In the genomic region with DNA sequence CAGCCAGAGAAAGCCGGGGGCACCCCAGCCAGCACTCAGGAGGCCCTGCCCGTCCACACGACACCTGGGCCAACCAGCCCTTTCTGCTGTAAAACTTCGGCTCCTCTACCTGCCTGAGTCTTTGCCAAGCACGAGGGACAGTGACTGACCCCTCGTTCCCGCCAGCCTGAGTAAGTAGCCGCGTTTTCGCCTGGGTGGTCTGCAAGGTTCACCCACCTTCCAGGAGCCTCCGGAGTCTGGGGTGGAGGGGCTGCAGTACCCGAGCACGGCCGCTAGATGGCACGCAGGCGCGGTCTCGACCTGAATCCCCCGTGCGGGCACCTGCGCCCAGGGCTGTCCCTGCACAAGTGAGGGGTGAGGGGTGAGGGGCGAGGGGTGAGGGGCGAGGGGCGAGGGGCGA, we compare ENCODE assay signal across 8 cellular contexts.
DNase-seq lines count a peak whose midpoint lies in the region; ATAC-seq and TF ChIP-seq lines count a peak whose summit lies in the region.

No MANE protein-coding gene starts in this region.

- no peaks in the 10 kb centered on the region for H3K9me2 ChIP-seq in MM.1S (replicated peaks; ENCODE audit: insufficient read depth, low read length)

- no peak overlapping the region for H3K4me3 ChIP-seq in MM.1S (ENCODE audit: low read length)
- no peak overlapping the region for H3K4me3 ChIP-seq in mesendoderm (ENCODE audit: low read length)

- no peak overlapping the region for H2BK120ac ChIP-seq in mesendoderm (ENCODE audit: low read depth, low read length)

- H3K9ac ChIP-seq in MM.1S (ENCODE audit: low read length) (no peak overlapping the region), mesendoderm (ENCODE audit: low read length) (no peak overlapping the region)

- H3K4me1 ChIP-seq in MM.1S (ENCODE audit: low read length) (no peaks in the 10 kb centered on the region), mesendoderm (ENCODE audit: control insufficient read depth, low read depth, low read length) (no peaks in the 10 kb centered on the region)

- H3K27me3 ChIP-seq in MM.1S (replicated peaks; ENCODE audit: insufficient read depth, low read length) (peaks cover 61% of the 10 kb centered on the region), mesendoderm (ENCODE audit: insufficient read depth, low read length, poor library complexity) (no peaks in the 10 kb centered on the region)

- ATAC-seq in activated naive CD8-positive, alpha-beta T cell treated with anti-CD3 and anti-CD28 coated beads, Interleukin-2, amount 50 U/mL, for 24 hours: no peak
- no peak for ATAC-seq in GM19463 (IDR thresholded peaks at IDR 0.05; ENCODE audit: unreplicated experiment)

- H3K36me3 ChIP-seq in MM.1S (replicated peaks; ENCODE audit: insufficient read depth, low read length) (no peaks in the 10 kb centered on the region), mesendoderm (ENCODE audit: control insufficient read depth, insufficient read depth, low read length) (no peaks in the 10 kb centered on the region)

- H3F3A ChIP-seq in MM.1S (ENCODE audit: insufficient read depth, low read length): no peaks in the 10 kb centered on the region

- no peaks in the 10 kb centered on the region for H3K4me1 Mint-ChIP-seq in activated naive CD8-positive, alpha-beta T cell treated with anti-CD3 and anti-CD28 coated beads, Interleukin-2, amount 50 U/mL, for 24 hours

- peak; percentile 62 for DNase-seq in Daoy (ENCODE audit: low read depth)
- peak; percentile 42 for DNase-seq in MM.1S
- peak; percentile 56 for DNase-seq in activated naive CD8-positive, alpha-beta T cell treated with anti-CD3 and anti-CD28 coated beads, Interleukin-2, amount 50 U/mL, for 24 hours
- DNase-seq in mesendoderm: peak; percentile 42
- no peak for DNase-seq in NCI-H128 (lab: John Stamatoyannopoulos, UW; ENCODE audit: unreplicated experiment)
- no peak for DNase-seq in putamen (ENCODE audit: low spot score)
- no peak for DNase-seq in NCI-H226

- no peaks in the 10 kb centered on the region for H3K9me3 ChIP-seq in MM.1S (replicated peaks; ENCODE audit: insufficient read depth, low read length)

- no CpG with 5 or more reads among the region's 25 CpGs for WGBS in mesendoderm (ENCODE audit: extremely low coverage, insufficient coverage, low lambda C conversion rate)

- H3K36me3 Mint-ChIP-seq in activated naive CD8-positive, alpha-beta T cell treated with anti-CD3 and anti-CD28 coated beads, Interleukin-2, amount 50 U/mL, for 24 hours (ENCODE audit: low read depth): no peaks in the 10 kb centered on the region

- no peak overlapping the region for H2BK5ac ChIP-seq in mesendoderm (ENCODE audit: low read length)

- no peak overlapping the region for H2AFZ ChIP-seq in MM.1S (ENCODE audit: low read length)

- H3K56ac ChIP-seq in mesendoderm (ENCODE audit: low read length): no peak overlapping the region

- H4K8ac ChIP-seq in mesendoderm (ENCODE audit: low read depth, low read length): no peak overlapping the region

- no peaks in the 10 kb centered on the region for H3K27me3 Mint-ChIP-seq in activated naive CD8-positive, alpha-beta T cell treated with anti-CD3 and anti-CD28 coated beads, Interleukin-2, amount 50 U/mL, for 24 hours

- H3K27ac ChIP-seq in MM.1S (ENCODE audit: low read length) (no peak overlapping the region), mesendoderm (ENCODE audit: low read depth, low read length) (no peak overlapping the region)

- H3K4me3 Mint-ChIP-seq in activated naive CD8-positive, alpha-beta T cell treated with anti-CD3 and anti-CD28 coated beads, Interleukin-2, amount 50 U/mL, for 24 hours: no peak overlapping the region

- H2BK15ac ChIP-seq in mesendoderm (replicated peaks; ENCODE audit: low read depth): no peak overlapping the region

- no peak overlapping the region for H3K23ac ChIP-seq in mesendoderm (ENCODE audit: low read length)

- H4K20me1 ChIP-seq in MM.1S (ENCODE audit: insufficient read depth, low read length): no peaks in the 10 kb centered on the region

- H3K18ac ChIP-seq in mesendoderm (ENCODE audit: low read length): no peak overlapping the region

- H3K4ac ChIP-seq in mesendoderm (ENCODE audit: low read depth, low read length): no peak overlapping the region

- no peak overlapping the region for H3K27ac Mint-ChIP-seq in activated naive CD8-positive, alpha-beta T cell treated with anti-CD3 and anti-CD28 coated beads, Interleukin-2, amount 50 U/mL, for 24 hours

- H2AK5ac ChIP-seq in mesendoderm (ENCODE audit: low read length): no peak overlapping the region

- H4K5ac ChIP-seq in mesendoderm (ENCODE audit: low read length): no peak overlapping the region

- H3K9me3 Mint-ChIP-seq in activated naive CD8-positive, alpha-beta T cell treated with anti-CD3 and anti-CD28 coated beads, Interleukin-2, amount 50 U/mL, for 24 hours: peaks cover 7% of the 10 kb centered on the region

- H3K4me2 ChIP-seq in MM.1S (ENCODE audit: low read depth, low read length) (no peak overlapping the region), mesendoderm (ENCODE audit: low read length) (no peak overlapping the region)

- H3K79me2 ChIP-seq in MM.1S (ENCODE audit: low read length) (no peaks in the 10 kb centered on the region), mesendoderm (ENCODE audit: control insufficient read depth, insufficient read depth, low read length) (no peaks in the 10 kb centered on the region)

- H3K79me1 ChIP-seq in mesendoderm (ENCODE audit: low read length): no peaks in the 10 kb centered on the region

- peak; percentile 72 for TF ChIP-seq CTCF in MM.1S (IDR thresholded peaks at IDR 0.05; ENCODE audit: low read length)

Comparison
In these comparisons a context has a peak if more than half of its experiments do, and no peak if none do; other contexts are left out.
1. DNase-seq: peak in Daoy (single experiment), MM.1S (single experiment), activated naive CD8-positive, alpha-beta T cell treated with anti-CD3 and anti-CD28 coated beads, Interleukin-2, amount 50 U/mL, for 24 hours (single experiment) and mesendoderm (single experiment); none in NCI-H128 (single experiment), putamen (single experiment) and NCI-H226 (single experiment).